ENCODE assay signal across 16 cellular contexts in genomic region chr12:67034110-67034879, GRCh38.
DNase-seq lines count a peak whose midpoint lies in the region; ATAC-seq, FAIRE-seq and TF ChIP-seq lines count a peak whose summit lies in the region.
"Had no signal": no experiment of that assay in that cellular context is flagged by ENCODE, and none has a peak within 500 bp of the region (broad histone marks: within the 10 kb centered on the region; RNA-seq: fewer than 3 reads in every experiment).

No MANE protein-coding gene starts in this region.

- DNase-seq in A549 (ENCODE audit: low read depth in 1 of 2, low spot score in 1 of 2) (peak in 1 of 2 experiments; percentile 29), EL (peak; percentile 34), PC-3 (peak; percentile 96), glomerular visceral epithelial cell (ENCODE audit: extremely low spot score) (peak; percentile 22), Peyer's patch (no peak), 8988T (no peak), NCI-H1436 treated with DMSO at 0.1 percent for 48 hours (lab: John Stamatoyannopoulos, UW) (no peak), CD1c-positive myeloid dendritic cell (ENCODE audit: extremely low spot score) (no peak)
- DNase-seq: activated B cell treated with CpG ODN at 0.5 μM for 24 hours; activated T-cell treated with anti-CD3 and anti-CD28 coated beads, Interleukin-2, amount 50 U/mL, for 1 hour; GF-D8; immature natural killer cell; Karpas-422 had no signal

- no peak overlapping the region for H3K4me3 ChIP-seq in A549
- peak overlapping the region; percentile 20; the same call in 1 of the 2 replicates for H3K4me3 ChIP-seq in PC-3 (ENCODE audit: low read length)
- no peak overlapping the region for H3K4me3 ChIP-seq in Peyer's patch
- H3K4me3 ChIP-seq: ascending aorta had no signal

- peaks cover 11% of the 10 kb centered on the region for H3F3A ChIP-seq in PC-3 (ENCODE audit: low read length, unreplicated experiment)

- H3K27ac ChIP-seq in A549 (no peak overlapping the region), PC-3 (ENCODE audit: low read length) (peak overlapping the region; percentile 77), Peyer's patch (no peak overlapping the region)
- H3K27ac ChIP-seq: ascending aorta had no signal

- H3K4me1 ChIP-seq in A549 (peaks cover 20% of the 10 kb centered on the region), PC-3 (ENCODE audit: insufficient read depth, low read length) (peaks cover 36% of the 10 kb centered on the region), Peyer's patch (no peaks in the 10 kb centered on the region)
- H3K4me1 ChIP-seq: ascending aorta had no signal

- no peak for TF ChIP-seq RAD21 in A549 (conservative IDR thresholded peaks at IDR 0.05 in 1 of 2, IDR thresholded peaks at IDR 0.05 in 1 of 2)

- H3K4me2 ChIP-seq in A549 (peak overlapping the region; percentile 29), PC-3 (ENCODE audit: low read length) (peak overlapping the region; percentile 55)

- BruUV-seq in PC-3 (replicated peaks; lab: Mats Ljungman, UMichigan) = no TSS peak

- H3K79me2 ChIP-seq in PC-3 (ENCODE audit: low read length) = no peaks in the 10 kb centered on the region

- TF ChIP-seq POLR2A in A549 (IDR thresholded peaks at IDR 0.05; ENCODE audit: low read length) = no peak
- no peak for TF ChIP-seq POLR2A in Peyer's patch (IDR thresholded peaks at IDR 0.05)

- FAIRE-seq in A549 (lab: Jason Lieb, UNC) = no peak
- FAIRE-seq: frontal cortex, urothelium cell line had no signal

- 0 out of 2 replicates have a peak overlapping the region, but pooled peaks have one; percentile 2 for H2AFZ ChIP-seq in PC-3 (ENCODE audit: low read length)

- POLR2A ChIA-PET in A549 (lab: Yijun Ruan, JAX) (interaction anchor here (0.6 to 1.0 kb wide), 2 partner anchors 234 to 252 kb away, joined by 3 read pairs; no protein-coding TSS in a partner anchor), PC-3 (lab: Charles Lee; ENCODE audit: unreplicated experiment) (no interaction called here)

- H3K9ac ChIP-seq in PC-3 (ENCODE audit: low read length) = peak overlapping the region; percentile 12; the same call in 1 of the 2 replicates

- CTCF ChIA-PET in A549 (lab: Yijun Ruan, JAX) (interaction anchor here (1.1 kb wide), 1 partner anchor 9 kb away, joined by 3 read pairs; no protein-coding TSS in a partner anchor), PC-3 (lab: Charles Lee) (interaction anchor here (0.6 kb wide), 1 partner anchor 27 kb away, joined by 4 read pairs; no protein-coding TSS in a partner anchor)

- TF ChIP-seq EP300 in A549 (IDR thresholded peaks at IDR 0.05) = no peak

- 20% methylated on average over 7 of the region's 7 CpGs for WGBS in A549 (ENCODE audit: missing lambda C conversion rate)

- ATAC-seq in A549 = peak; percentile 63 to 68; a peak in 5 of 6 replicates
- peak; percentile 86 for ATAC-seq in PC-3

- H3K36me3 ChIP-seq in PC-3 (ENCODE audit: low read depth, low read length) = no peaks in the 10 kb centered on the region
- no peaks in the 10 kb centered on the region for H3K36me3 ChIP-seq in Peyer's patch
- H3K36me3 ChIP-seq: ascending aorta had no signal

- no peaks in the 10 kb centered on the region for H3K9me2 ChIP-seq in PC-3 (replicated peaks; ENCODE audit: low read length)

- no peaks in the 10 kb centered on the region for H4K20me1 ChIP-seq in PC-3 (ENCODE audit: low read length)

- H3K27me3 ChIP-seq in PC-3 (ENCODE audit: low read length) (no peaks in the 10 kb centered on the region), Peyer's patch (no peaks in the 10 kb centered on the region)
- H3K27me3 ChIP-seq: ascending aorta had no signal

- no peak for TF ChIP-seq CTCF in A549 (IDR thresholded peaks at IDR 0.05)
- no peak for TF ChIP-seq CTCF in PC-3 (conservative IDR thresholded peaks at IDR 0.05; ENCODE audit: low read depth, low read length)
- TF ChIP-seq CTCF in Peyer's patch (IDR thresholded peaks at IDR 0.05) = no peak

- intact Hi-C loops in PC-3 (cut with micrococcal nuclease) = loop anchor here (5.0 kb wide), 1 partner anchor 77 kb away; no protein-coding TSS in a partner anchor

- H3K9me3 ChIP-seq in A549 = 0 out of 3 replicates have a peak, but pooled peaks cover 6% of the 10 kb centered on the region
- H3K9me3 ChIP-seq in PC-3 (ENCODE audit: low read length) = no peaks in the 10 kb centered on the region
- no peaks in the 10 kb centered on the region for H3K9me3 ChIP-seq in Peyer's patch
- H3K9me3 ChIP-seq: ascending aorta had no signal

TF ChIP-seq in A549, 52 proteins besides CTCF, POLR2A, EP300 and RAD21:
- no peak for TF ChIP-seq E2F6 (IDR thresholded peaks at IDR 0.05; ENCODE audit: borderline replicate concordance, low read depth)
- TF ChIP-seq TP53 (CRISPR knock-in tag; IDR thresholded peaks at IDR 0.05) = no peak
- no peak for TF ChIP-seq TFCP2L1 (CRISPR knock-in tag; IDR thresholded peaks at IDR 0.05)
- TF ChIP-seq HES2 (IDR thresholded peaks at IDR 0.05) = no peak
- no peak for TF ChIP-seq EHF (CRISPR knock-in tag; IDR thresholded peaks at IDR 0.05)
- no peak for TF ChIP-seq FOSL2 (IDR thresholded peaks at IDR 0.05)
- no peak for TF ChIP-seq FOSL2 (CRISPR knock-in tag; IDR thresholded peaks at IDR 0.05)
- no peak for TF ChIP-seq RFX5 (IDR thresholded peaks at IDR 0.05)
- no peak for TF ChIP-seq ZFP36 (IDR thresholded peaks at IDR 0.05; ENCODE audit: borderline replicate concordance, partially characterized antibody)
- TF ChIP-seq FOSB (CRISPR knock-in tag; IDR thresholded peaks at IDR 0.05) = no peak
- no peak for TF ChIP-seq HMGXB4 (CRISPR knock-in tag; IDR thresholded peaks at IDR 0.05; ENCODE audit: borderline replicate concordance)
- TF ChIP-seq BCL3 (IDR thresholded peaks at IDR 0.05) = no peak
- TF ChIP-seq USF2 (IDR thresholded peaks at IDR 0.05) = no peak
- no peak for TF ChIP-seq MYC (IDR thresholded peaks at IDR 0.05; ENCODE audit: borderline replicate concordance, low read length)

Comparison
In these comparisons a context has a peak if more than half of its experiments do, and no peak if none do; other contexts are left out.
1. DNase-seq: peak in EL (single experiment), PC-3 (single experiment) and glomerular visceral epithelial cell (single experiment); none in Peyer's patch (0 of 3), 8988T (single experiment), NCI-H1436 treated with DMSO at 0.1 percent for 48 hours (single experiment) and CD1c-positive myeloid dendritic cell (single experiment).